ENCODE assay signal across 34 cellular contexts in the genomic region with DNA sequence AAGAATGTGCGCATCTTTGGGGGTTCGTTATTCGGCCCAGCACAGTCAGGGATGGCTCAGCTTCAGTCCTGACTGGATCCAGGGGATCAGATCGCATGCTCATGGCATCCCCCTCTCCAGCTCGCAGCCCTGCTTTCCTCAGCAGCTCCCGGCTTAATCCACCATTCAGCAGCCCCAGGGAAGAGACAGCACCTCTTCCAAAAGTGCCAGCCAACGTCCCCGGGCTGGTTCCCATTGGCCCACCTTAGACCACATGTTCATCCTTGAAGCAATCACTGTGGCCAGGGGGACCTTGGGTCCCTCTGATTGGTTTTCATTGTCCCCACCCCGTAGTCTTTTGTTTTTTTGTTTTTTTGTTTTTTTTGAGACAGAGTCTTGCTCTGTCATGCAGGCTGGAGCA.
"Had no signal": no experiment of that assay in that cellular context is flagged by ENCODE, and none has a peak within 500 bp of the region (broad histone marks: within the 10 kb centered on the region; RNA-seq: fewer than 3 reads in every experiment).

No MANE protein-coding gene starts in this region.

- H3K9ac ChIP-seq: SK-N-SH had no signal

- H3K36me3 Mint-ChIP-seq: activated CD4-positive, alpha-beta memory T cell treated with anti-CD3 and anti-CD28 coated beads for 36 hours; activated naive CD4-positive, alpha-beta T cell treated with anti-CD3 and anti-CD28 coated beads, Interleukin-2, amount 10 ng/mL, durations not matched to agents 7 days and 5 days; activated naive CD8-positive, alpha-beta T cell; T-cell had no signal

- H3K4me1 ChIP-seq: Peyer's patch, SJSA1 had no signal

- H3K27ac Mint-ChIP-seq: activated CD4-positive, alpha-beta memory T cell treated with anti-CD3 and anti-CD28 coated beads for 36 hours; activated CD4-positive, alpha-beta T cell treated with anti-CD3 and anti-CD28 coated beads for 36 hours; activated CD4-positive, alpha-beta T cell treated with anti-CD3 and anti-CD28 coated beads, Interleukin-2, amount 10 ng/mL, durations not matched to agents 7 days and 5 days; activated naive CD4-positive, alpha-beta T cell treated with anti-CD3 and anti-CD28 coated beads, Interleukin-2, amount 10 ng/mL, durations not matched to agents 7 days and 5 days; activated naive CD8-positive, alpha-beta T cell; activated naive CD8-positive, alpha-beta T cell treated with anti-CD3 and anti-CD28 coated beads, Interleukin-2, amount 50 U/mL, for 24 hours; activated T-helper 1 cell treated with anti-CD3 and anti-CD28 coated beads, Interleukin-12 subunit alpha, Interleukin-12 subunit beta, Interleukin-2, Interleukin-4 antibody, amounts not matched to agents 30 ng/mL and 10 ng/mL and 1 ng/mL, durations not matched to agents 14 hours and 24 hours and 36 hours; brain; T-cell; T-helper 17 cell had no signal

- H3K9me3 ChIP-seq: Peyer's patch, SJSA1, SK-N-SH had no signal

- H3K4me3 Mint-ChIP-seq: activated CD4-positive, alpha-beta memory T cell treated with anti-CD3 and anti-CD28 coated beads for 36 hours; activated CD4-positive, alpha-beta T cell treated with anti-CD3 and anti-CD28 coated beads for 36 hours; activated CD4-positive, alpha-beta T cell treated with anti-CD3 and anti-CD28 coated beads, Interleukin-2, amount 10 ng/mL, durations not matched to agents 7 days and 5 days; activated naive CD4-positive, alpha-beta T cell treated with anti-CD3 and anti-CD28 coated beads, Interleukin-2, amount 10 ng/mL, durations not matched to agents 7 days and 5 days; activated naive CD8-positive, alpha-beta T cell; activated naive CD8-positive, alpha-beta T cell treated with anti-CD3 and anti-CD28 coated beads, Interleukin-2, amount 50 U/mL, for 24 hours; activated T-cell treated with anti-CD3 and anti-CD28 coated beads, Interleukin-2, amount 50 U/mL, for 4 hours; activated T-helper 1 cell treated with anti-CD3 and anti-CD28 coated beads, Interleukin-12 subunit alpha, Interleukin-12 subunit beta, Interleukin-2, Interleukin-4 antibody, amounts not matched to agents 30 ng/mL and 10 ng/mL and 1 ng/mL, durations not matched to agents 14 hours and 24 hours and 36 hours; brain; T-cell; T-helper 17 cell had no signal

- DNase-seq: activated CD4-positive, alpha-beta memory T cell treated with anti-CD3 and anti-CD28 coated beads for 36 hours; activated CD4-positive, alpha-beta T cell treated with anti-CD3 and anti-CD28 coated beads for 36 hours; activated CD4-positive, alpha-beta T cell treated with anti-CD3 and anti-CD28 coated beads, Interleukin-2, amount 10 ng/mL, durations not matched to agents 7 days and 5 days; activated CD8-positive, alpha-beta memory T cell treated with anti-CD3 and anti-CD28 coated beads, Interleukin-2, amount 50 U/mL, for 4 hours; activated naive CD4-positive, alpha-beta T cell treated with anti-CD3 and anti-CD28 coated beads, Interleukin-2, amount 10 ng/mL, durations not matched to agents 7 days and 5 days; activated naive CD8-positive, alpha-beta T cell treated with anti-CD3 and anti-CD28 coated beads, Interleukin-2, amount 50 U/mL, for 24 hours; activated T-cell treated with anti-CD3 and anti-CD28 coated beads for 4 hours; activated T-cell treated with anti-CD3 and anti-CD28 coated beads, Interleukin-2, amount 50 U/mL, for 4 hours; anterior cingulate cortex; caudate nucleus; Karpas-422; KBM-7; NCI-H1048; NCI-H1105 treated with DMSO at 0.1 percent for 48 hours; NCI-H1436; NCI-H1694; NCI-H1930; NCI-H2081 treated with DMSO at 0.1 percent for 48 hours; NCI-H345; NCI-H524 treated with DMSO at 0.1 percent for 48 hours; PC-3; Peyer's patch; RPMI8226; SHP77 treated with DMSO at 0.1 percent for 48 hours; SK-N-SH; T-cell; T-helper 17 cell; T-helper 9 cell; WERI-Rb-1 had no signal

- H3K27me3 ChIP-seq: Peyer's patch had no signal

- H3K4me2 ChIP-seq: SK-N-SH had no signal

- H3K4me1 Mint-ChIP-seq: activated CD4-positive, alpha-beta T cell treated with anti-CD3 and anti-CD28 coated beads for 36 hours; activated CD4-positive, alpha-beta T cell treated with anti-CD3 and anti-CD28 coated beads, Interleukin-2, amount 10 ng/mL, durations not matched to agents 7 days and 5 days; activated naive CD4-positive, alpha-beta T cell treated with anti-CD3 and anti-CD28 coated beads, Interleukin-2, amount 10 ng/mL, durations not matched to agents 7 days and 5 days; activated naive CD8-positive, alpha-beta T cell treated with anti-CD3 and anti-CD28 coated beads, Interleukin-2, amount 50 U/mL, for 24 hours; T-cell; T-helper 17 cell had no signal

- H3K27ac ChIP-seq: Peyer's patch, SJSA1, WERI-Rb-1 had no signal

- H3K36me3 ChIP-seq: Peyer's patch, SJSA1 had no signal

- H3K9me3 Mint-ChIP-seq: activated CD4-positive, alpha-beta memory T cell treated with anti-CD3 and anti-CD28 coated beads for 36 hours; activated CD4-positive, alpha-beta T cell treated with anti-CD3 and anti-CD28 coated beads, Interleukin-2, amount 10 ng/mL, durations not matched to agents 7 days and 5 days; activated naive CD4-positive, alpha-beta T cell treated with anti-CD3 and anti-CD28 coated beads, Interleukin-2, amount 10 ng/mL, durations not matched to agents 7 days and 5 days; activated naive CD8-positive, alpha-beta T cell treated with anti-CD3 and anti-CD28 coated beads, Interleukin-2, amount 50 U/mL, for 24 hours; activated T-cell treated with anti-CD3 and anti-CD28 coated beads, Interleukin-2, amount 50 U/mL, for 4 hours; activated T-helper 1 cell treated with anti-CD3 and anti-CD28 coated beads, Interleukin-12 subunit alpha, Interleukin-12 subunit beta, Interleukin-2, Interleukin-4 antibody, amounts not matched to agents 30 ng/mL and 10 ng/mL and 1 ng/mL, durations not matched to agents 14 hours and 24 hours and 36 hours; T-cell had no signal

- FAIRE-seq: bronchial epithelial cell had no signal

- ATAC-seq: activated CD4-positive, alpha-beta T cell treated with anti-CD3 and anti-CD28 coated beads for 36 hours; activated naive CD8-positive, alpha-beta T cell treated with anti-CD3 and anti-CD28 coated beads, Interleukin-2, amount 50 U/mL, for 24 hours; activated T-cell treated with anti-CD3 and anti-CD28 coated beads, Interleukin-2, amount 50 U/mL, for 4 hours; PC-3; T-cell; T-helper 17 cell had no signal

- H3K4me3 ChIP-seq: Peyer's patch, SJSA1 had no signal
